In genomic region chr9:70419546-70420266, GRCh38 we compare ENCODE assay signal across 8 cellular contexts. TPM values are rescaled to one million over a fixed set of nuclear protein-coding genes. Genes with fewer than 3 reads are reported as not detected.
A peak's percentile ranks its signal among the peaks of the same experiment; 100 is the strongest.
DNase-seq lines count a peak whose midpoint lies in the region; ATAC-seq and TF ChIP-seq lines count a peak whose summit lies in the region.

No MANE protein-coding gene starts in this region.

- H3K23me2 ChIP-seq in H9 (ENCODE audit: insufficient read length, low read depth, low read length, poor library complexity, severe bottlenecking), result peaks cover 18% of the 10 kb centered on the region

- H3K18ac ChIP-seq in H9 (ENCODE audit: insufficient read length, low read depth, low read length), result peak overlapping the region; percentile 81

- no peak overlapping the region for H2AK5ac ChIP-seq in H9 (ENCODE audit: insufficient read length, low read length)

- peak overlapping the region; percentile 79 to 93 (median 91); a peak in 6 of 7 replicates for H3K27ac Mint-ChIP-seq in H9

- H2AFZ ChIP-seq in H9 (ENCODE audit: low read length) (no peak overlapping the region), neuron (ENCODE audit: low read depth, low read length) (peak overlapping the region; percentile 88)

- H3K23ac ChIP-seq in H9 (ENCODE audit: insufficient read length, low read depth, low read length), result no peak overlapping the region

- H2BK12ac ChIP-seq in H9 (ENCODE audit: insufficient read length, low read depth, low read length), result no peak overlapping the region

- no peaks in the 10 kb centered on the region for H3K79me1 ChIP-seq in H9 (ENCODE audit: insufficient read depth, low read depth, low read length, poor library complexity, severe bottlenecking)

- H3K4me3 ChIP-seq in MG63 (peak overlapping the region; percentile 55), neuron (ENCODE audit: low read length) (peak overlapping the region; percentile 57), stomach smooth muscle (ENCODE audit: low read length in 2 of 2) (peak overlapping the region; percentile 68 to 78)

- no peaks in the 10 kb centered on the region; a peak in 1 of 7 replicates for H3K36me3 Mint-ChIP-seq in H9 (ENCODE audit: insufficient read depth in 1 of 3, low read depth in 3 of 3)

- no peaks in the 10 kb centered on the region for H4K20me1 ChIP-seq in H9 (ENCODE audit: control insufficient read depth, insufficient read depth, insufficient read length)

- H4K5ac ChIP-seq in H9 (ENCODE audit: insufficient read length, low read depth, low read length), result no peak overlapping the region

- peak; percentile 86 for TF ChIP-seq POLR2A in Raji (IDR thresholded peaks at IDR 0.05; ENCODE audit: insufficient read depth, low read depth, low read length)

- no peak overlapping the region for H4K8ac ChIP-seq in H9 (replicated peaks; ENCODE audit: insufficient read length, low read depth, low read length)

- no peaks in the 10 kb centered on the region for H3K36me3 ChIP-seq in MG63
- no peaks in the 10 kb centered on the region for H3K36me3 ChIP-seq in neuron (ENCODE audit: insufficient read depth, low read length)
- no peaks in the 10 kb centered on the region for H3K36me3 ChIP-seq in stomach smooth muscle (ENCODE audit: control insufficient read depth in 2 of 2, insufficient read depth in 2 of 2, low read length in 2 of 2)

- H3K4me3 Mint-ChIP-seq in H9, result peak overlapping the region; percentile 78 to 94

- H2BK120ac ChIP-seq in H9 (ENCODE audit: low read depth, low read length, poor library complexity, severe bottlenecking), result no peak overlapping the region

- no peak overlapping the region for H3K4ac ChIP-seq in H9 (ENCODE audit: low read depth, low read length)

- H3K14ac ChIP-seq in H9 (ENCODE audit: insufficient read depth, low read length), result peak overlapping the region; percentile 62

- ATAC-seq in foreskin keratinocyte, result peak; percentile 56

- no peaks in the 10 kb centered on the region; the same call in 1 of the 2 replicates for H3K27me3 ChIP-seq in H9 (ENCODE audit: insufficient read depth, low read length)
- no peaks in the 10 kb centered on the region for H3K27me3 ChIP-seq in MG63
- no peaks in the 10 kb centered on the region for H3K27me3 ChIP-seq in foreskin keratinocyte
- peaks cover 38% of the 10 kb centered on the region for H3K27me3 ChIP-seq in neuron (ENCODE audit: insufficient read depth, low read length)
- no peaks in the 10 kb centered on the region for H3K27me3 ChIP-seq in stomach smooth muscle (ENCODE audit: control insufficient read depth in 1 of 2, insufficient read depth in 2 of 2, low read length in 2 of 2)

- H2BK15ac ChIP-seq in H9 (ENCODE audit: low read depth, low read length), result no peak overlapping the region

- no peak overlapping the region for H3T11ph ChIP-seq in H9 (ENCODE audit: low read length)

- peaks cover 57% of the 10 kb centered on the region for H3K27me3 Mint-ChIP-seq in H9 (ENCODE audit: low read depth)

- peak overlapping the region; percentile 61 for H3K4me2 ChIP-seq in H9 (ENCODE audit: insufficient read depth, insufficient read length, low read length)

- H3K9ac ChIP-seq in H9 (ENCODE audit: extremely low read depth, insufficient read length, low read length), result peak overlapping the region; percentile 64
- peak overlapping the region; percentile 99 to 100 for H3K9ac ChIP-seq in stomach smooth muscle (ENCODE audit: low read length in 2 of 2)

- H2BK5ac ChIP-seq in H9 (ENCODE audit: insufficient read length, low read length), result no peak overlapping the region

- H3K4me1 ChIP-seq in H9 (ENCODE audit: insufficient read depth, low read length) (peaks cover 5% of the 10 kb centered on the region; the same call in 1 of the 2 replicates), foreskin keratinocyte (peaks cover 10% of the 10 kb centered on the region), neuron (ENCODE audit: insufficient read depth, low read length) (peaks cover 21% of the 10 kb centered on the region), stomach smooth muscle (ENCODE audit: control insufficient read depth, insufficient read depth, low read length) (peaks cover 53% of the 10 kb centered on the region)

- TF ChIP-seq CTCF in H9 (conservative IDR thresholded peaks at IDR 0.05), result peak; percentile 10; the same call in 1 of the 3 replicates
- peak; percentile 27 for TF ChIP-seq CTCF in foreskin keratinocyte (conservative IDR thresholded peaks at IDR 0.05)

- DNase-seq in ELR (ENCODE audit: low read depth) (peak; percentile 96), H9 (peak; percentile 71), MG63 (peak; percentile 90), foreskin keratinocyte (peak; percentile 86 to 90)
- peak; percentile 80 for DNase-seq in activated gamma-delta T cell treated with anti-CD3 and anti-CD28 coated beads, Interleukin-2, amount 50 U/mL, for 16 hours (ENCODE audit: low read depth)

- H3K56ac ChIP-seq in H9 (ENCODE audit: insufficient read length, low read depth, low read length), result no peak overlapping the region

- H4K91ac ChIP-seq in H9 (ENCODE audit: insufficient read length, low read depth, low read length), result no peak overlapping the region

- no peak overlapping the region for H2BK20ac ChIP-seq in H9 (ENCODE audit: low read depth, low read length, poor library complexity, severe bottlenecking)

- H3K9me3 ChIP-seq in H9 (ENCODE audit: control insufficient read depth, low read depth, low read length) (no peaks in the 10 kb centered on the region), MG63 (no peaks in the 10 kb centered on the region), neuron (ENCODE audit: low read length) (no peaks in the 10 kb centered on the region), stomach smooth muscle (ENCODE audit: control insufficient read depth in 2 of 2, low read length in 2 of 2) (no peaks in the 10 kb centered on the region)

- H3K27ac ChIP-seq in H9 (ENCODE audit: insufficient read length, low read depth, low read length) (no peak overlapping the region), foreskin keratinocyte (peak overlapping the region; percentile 98), stomach smooth muscle (ENCODE audit: low read length) (peak overlapping the region; percentile 100)

- H3K4me1 Mint-ChIP-seq in H9, result peaks cover 23 to 33% of the 10 kb centered on the region in 2 experiments

- no peaks in the 10 kb centered on the region for H3K79me2 ChIP-seq in H9 (ENCODE audit: insufficient read depth, low read length)

- no peaks in the 10 kb centered on the region for H3K9me3 Mint-ChIP-seq in H9

- WGBS in H9 (ENCODE audit: extremely low coverage, insufficient read length, low lambda C conversion rate), result no CpG with 5 or more reads among the region's 43 CpGs

RNA-seq across cellular contexts. Expression of gene KLF9, which starts 5.2 kb away (rescaled TPM):
- 0.18 and 0.26 TPM in 2 replicates for total RNA-seq in H9 (2021)
- total RNA-seq in MG63 (2014; rRNA removed; shearing (Covaris generic); ENCODE audit: low replicate concordance), result 2.1 and 5.5 TPM in 2 replicates
- 4.5 and 5.7 TPM in 2 replicates for total RNA-seq in foreskin keratinocyte
- 2.0 TPM in 2 replicates for polyA plus RNA-seq in foreskin keratinocyte
